Comparison of ENCODE assay signal across 8 cellular contexts in the genomic region with DNA sequence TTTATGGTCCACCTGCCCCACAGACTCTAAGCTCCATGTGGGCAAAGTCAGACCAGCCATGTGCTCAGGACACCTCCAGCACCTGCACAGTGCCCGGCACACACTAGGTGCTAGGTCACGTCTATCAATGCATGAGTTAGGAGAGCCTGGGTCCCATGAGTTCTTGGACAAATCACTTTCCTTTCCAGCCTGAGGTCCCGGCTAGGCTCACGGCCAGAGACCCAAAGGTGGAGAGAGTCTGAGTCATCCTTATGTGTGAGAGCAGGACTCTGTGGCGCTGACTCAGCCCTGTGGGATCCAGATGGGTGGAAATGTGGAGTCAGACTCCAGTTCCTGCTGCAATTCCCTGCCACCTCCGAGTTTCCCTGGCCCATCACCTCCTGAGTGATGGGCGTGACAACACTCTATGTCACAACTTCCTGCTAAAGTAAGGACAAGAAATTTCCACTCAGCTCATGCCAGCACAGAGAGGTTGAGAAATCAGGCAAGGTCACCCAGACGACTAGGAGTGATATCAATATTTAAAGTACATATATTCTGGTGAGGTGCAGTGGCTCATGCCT. TPM values are rescaled to one million over a fixed set of nuclear protein-coding genes. Genes with fewer than 3 reads are reported as not detected.
A peak's percentile ranks its signal among the peaks of the same experiment; 100 is the strongest.
DNase-seq lines count a peak whose midpoint lies in the region; ATAC-seq and TF ChIP-seq lines count a peak whose summit lies in the region.

No MANE protein-coding gene starts in this region.

- ATAC-seq in activated T-cell treated with anti-CD3 and anti-CD28 coated beads, Interleukin-2, amount 50 U/mL, for 4 hours: no peak
- ATAC-seq in activated T-helper 17 cell treated with anti-CD3 and anti-CD28 coated beads, Interleukin-2, amount 50 U/mL, for 72 hours (replicated peaks): peak; percentile 39
- ATAC-seq in heart left ventricle (peak in 3 of 4 donors; percentile 56 to 69 (median 60)), GM18867 (IDR thresholded peaks at IDR 0.05; ENCODE audit: unreplicated experiment) (no peak), HG02642 (IDR thresholded peaks at IDR 0.05; ENCODE audit: poor library complexity, unreplicated experiment) (no peak)
- ATAC-seq in stimulated activated effector memory CD8-positive, alpha-beta T cell treated with anti-CD3 and anti-CD28 coated beads, Interleukin-12 subunit alpha, Interleukin-12 subunit beta, amount 100 ng/mL, for 72 hours: peak; percentile 19

- peak overlapping the region; percentile 42 for H3K27ac Mint-ChIP-seq in activated T-cell treated with anti-CD3 and anti-CD28 coated beads, Interleukin-2, amount 50 U/mL, for 24 hours
- H3K27ac Mint-ChIP-seq in activated T-helper 17 cell treated with anti-CD3 and anti-CD28 coated beads, Interleukin-2, amount 50 U/mL, for 72 hours: peak overlapping the region; percentile 55
- peak overlapping the region; percentile 57 for H3K27ac Mint-ChIP-seq in stimulated activated effector memory CD8-positive, alpha-beta T cell treated with anti-CD3 and anti-CD28 coated beads, Interleukin-12 subunit alpha, Interleukin-12 subunit beta, amount 100 ng/mL, for 72 hours

- 44 to 59% (median 50%) methylated on average over 8 of the region's 8 CpGs for WGBS in heart left ventricle, 4 donors

- DNase-seq in activated T-cell treated with anti-CD3 and anti-CD28 coated beads, Interleukin-2, amount 50 U/mL, for 24 hours: no peak
- DNase-seq in activated T-cell treated with anti-CD3 and anti-CD28 coated beads, Interleukin-2, amount 50 U/mL, for 4 hours: no peak
- DNase-seq in heart left ventricle: peak; percentile 72 to 94 (median 82)
- DNase-seq in stimulated activated effector memory CD8-positive, alpha-beta T cell treated with anti-CD3 and anti-CD28 coated beads, Interleukin-12 subunit alpha, Interleukin-12 subunit beta, amount 100 ng/mL, for 72 hours (ENCODE audit: low spot score in 2 of 2): no peak
- no peak for DNase-seq in NCI-H2081 treated with DMSO at 0.1 percent for 48 hours (lab: John Stamatoyannopoulos, UW)

- peaks cover 12% of the 10 kb centered on the region for H3K36me3 Mint-ChIP-seq in activated T-cell treated with anti-CD3 and anti-CD28 coated beads, Interleukin-2, amount 50 U/mL, for 24 hours (ENCODE audit: low read depth)
- H3K36me3 Mint-ChIP-seq in activated T-cell treated with anti-CD3 and anti-CD28 coated beads, Interleukin-2, amount 50 U/mL, for 4 hours (ENCODE audit: insufficient read depth): no peaks in the 10 kb centered on the region
- H3K36me3 Mint-ChIP-seq in activated T-helper 17 cell treated with anti-CD3 and anti-CD28 coated beads, Interleukin-2, amount 50 U/mL, for 72 hours (ENCODE audit: low read depth): no peaks in the 10 kb centered on the region
- H3K36me3 Mint-ChIP-seq in stimulated activated effector memory CD8-positive, alpha-beta T cell treated with anti-CD3 and anti-CD28 coated beads, Interleukin-12 subunit alpha, Interleukin-12 subunit beta, amount 100 ng/mL, for 72 hours: peaks cover 11% of the 10 kb centered on the region

- no peak overlapping the region for H3K4me3 ChIP-seq in heart left ventricle

- no peaks in the 10 kb centered on the region for H3K9me3 ChIP-seq in heart left ventricle

- peak overlapping the region in 7 of 12 donors; percentile 4 to 55 (median 30) for H3K27ac ChIP-seq in heart left ventricle

- TF ChIP-seq CTCF in heart left ventricle (IDR thresholded peaks at IDR 0.05): no peak

- no peak overlapping the region for H3K4me3 Mint-ChIP-seq in activated T-cell treated with anti-CD3 and anti-CD28 coated beads, Interleukin-2, amount 50 U/mL, for 24 hours
- no peak overlapping the region for H3K4me3 Mint-ChIP-seq in activated T-cell treated with anti-CD3 and anti-CD28 coated beads, Interleukin-2, amount 50 U/mL, for 4 hours
- H3K4me3 Mint-ChIP-seq in activated T-helper 17 cell treated with anti-CD3 and anti-CD28 coated beads, Interleukin-2, amount 50 U/mL, for 72 hours: peak overlapping the region; percentile 74
- H3K4me3 Mint-ChIP-seq in stimulated activated effector memory CD8-positive, alpha-beta T cell treated with anti-CD3 and anti-CD28 coated beads, Interleukin-12 subunit alpha, Interleukin-12 subunit beta, amount 100 ng/mL, for 72 hours: peak overlapping the region; percentile 81

- peaks cover 0 to 5% (median 0%) of the 10 kb centered on the region in 9 donors for H3K27me3 ChIP-seq in heart left ventricle

- H3K9me3 Mint-ChIP-seq in activated T-cell treated with anti-CD3 and anti-CD28 coated beads, Interleukin-2, amount 50 U/mL, for 24 hours: no peaks in the 10 kb centered on the region
- H3K9me3 Mint-ChIP-seq in activated T-cell treated with anti-CD3 and anti-CD28 coated beads, Interleukin-2, amount 50 U/mL, for 4 hours: no peaks in the 10 kb centered on the region
- no peaks in the 10 kb centered on the region for H3K9me3 Mint-ChIP-seq in activated T-helper 17 cell treated with anti-CD3 and anti-CD28 coated beads, Interleukin-2, amount 50 U/mL, for 72 hours
- H3K9me3 Mint-ChIP-seq in stimulated activated effector memory CD8-positive, alpha-beta T cell treated with anti-CD3 and anti-CD28 coated beads, Interleukin-12 subunit alpha, Interleukin-12 subunit beta, amount 100 ng/mL, for 72 hours: no peaks in the 10 kb centered on the region

- peaks cover 57% of the 10 kb centered on the region for H3K4me1 Mint-ChIP-seq in activated T-cell treated with anti-CD3 and anti-CD28 coated beads, Interleukin-2, amount 50 U/mL, for 24 hours (ENCODE audit: low read depth)
- peaks cover 41% of the 10 kb centered on the region for H3K4me1 Mint-ChIP-seq in activated T-cell treated with anti-CD3 and anti-CD28 coated beads, Interleukin-2, amount 50 U/mL, for 4 hours (ENCODE audit: low read depth)
- H3K4me1 Mint-ChIP-seq in activated T-helper 17 cell treated with anti-CD3 and anti-CD28 coated beads, Interleukin-2, amount 50 U/mL, for 72 hours: no peaks in the 10 kb centered on the region
- peaks cover 54% of the 10 kb centered on the region for H3K4me1 Mint-ChIP-seq in stimulated activated effector memory CD8-positive, alpha-beta T cell treated with anti-CD3 and anti-CD28 coated beads, Interleukin-12 subunit alpha, Interleukin-12 subunit beta, amount 100 ng/mL, for 72 hours

- TF ChIP-seq POLR2A in heart left ventricle (IDR thresholded peaks at IDR 0.05): no peak

- peaks cover 7 to 62% (median 43%) of the 10 kb centered on the region in 12 donors for H3K4me1 ChIP-seq in heart left ventricle

- intact Hi-C loops in heart left ventricle (cut with DNase I): loop anchor here in 7 of 10 donors (5.0 kb wide), 4 partner anchors 47 to 182 kb away; a partner anchor contains a TSS

- H3K27me3 Mint-ChIP-seq in activated T-cell treated with anti-CD3 and anti-CD28 coated beads, Interleukin-2, amount 50 U/mL, for 24 hours: peaks cover 10% of the 10 kb centered on the region
- H3K27me3 Mint-ChIP-seq in activated T-cell treated with anti-CD3 and anti-CD28 coated beads, Interleukin-2, amount 50 U/mL, for 4 hours (ENCODE audit: low read depth): peaks cover 2% of the 10 kb centered on the region
- no peaks in the 10 kb centered on the region for H3K27me3 Mint-ChIP-seq in activated T-helper 17 cell treated with anti-CD3 and anti-CD28 coated beads, Interleukin-2, amount 50 U/mL, for 72 hours

- H3K36me3 ChIP-seq in heart left ventricle: peaks cover 0 to 6% (median 0%) of the 10 kb centered on the region in 9 donors

RNA-seq across cellular contexts. Expression of a gene that starts 2.5 kb away (rescaled TPM):
- total RNA-seq in activated T-cell treated with anti-CD3 and anti-CD28 coated beads, Interleukin-2, amount 50 U/mL, for 4 hours: 10 to 100 TPM; 22.0 to 25.7 (median 24.7) TPM
- total RNA-seq in activated T-helper 17 cell treated with anti-CD3 and anti-CD28 coated beads, Interleukin-2, amount 50 U/mL, for 72 hours: 10 to 100 TPM; 19.6 to 19.8 TPM
- 10 to 100 TPM; 28.3 to 66.1 (median 42.6) TPM for total RNA-seq in heart left ventricle
- 10 to 100 TPM; 17.0 to 72.0 TPM for polyA plus RNA-seq in heart left ventricle

RNA-seq across cellular contexts. Expression of a gene that starts 11.2 kb away (rescaled TPM):
- total RNA-seq in activated T-cell treated with anti-CD3 and anti-CD28 coated beads, Interleukin-2, amount 50 U/mL, for 4 hours: 1 to 10 TPM; 2.3 to 3.5 (median 2.8) TPM
- total RNA-seq in activated T-helper 17 cell treated with anti-CD3 and anti-CD28 coated beads, Interleukin-2, amount 50 U/mL, for 72 hours: 1 to 10 TPM; 2.6 to 3.7 TPM
- under 1 TPM in 7 of 9 donors, not detected in 2; 0.33 to 0.77 (median 0.51) TPM for total RNA-seq in heart left ventricle
- polyA plus RNA-seq in heart left ventricle: under 1 TPM; 0.12 to 0.15 TPM

RNA-seq across cellular contexts. Expression of a gene that starts 18.3 kb away (rescaled TPM):
- total RNA-seq in activated T-cell treated with anti-CD3 and anti-CD28 coated beads, Interleukin-2, amount 50 U/mL, for 4 hours: 10 to 100 TPM; 89.6 to 91.5 (median 89.9) TPM
- 10 to 100 TPM; 29.4 to 54.5 TPM for total RNA-seq in activated T-helper 17 cell treated with anti-CD3 and anti-CD28 coated beads, Interleukin-2, amount 50 U/mL, for 72 hours
- 10 to 100 TPM in 7 of 9 donors, 1 to 10 TPM in 2; 7.2 to 19.5 (median 11.7) TPM for total RNA-seq in heart left ventricle
- 10 to 100 TPM; 15.3 to 31.7 TPM for polyA plus RNA-seq in heart left ventricle

RNA-seq across cellular contexts. Expression of a gene that starts 19.9 kb away (rescaled TPM):
- 10 to 100 TPM; 25.9 to 31.5 (median 31.0) TPM for total RNA-seq in activated T-cell treated with anti-CD3 and anti-CD28 coated beads, Interleukin-2, amount 50 U/mL, for 4 hours
- total RNA-seq in activated T-helper 17 cell treated with anti-CD3 and anti-CD28 coated beads, Interleukin-2, amount 50 U/mL, for 72 hours: 100 to 1,000 TPM in 1 of 2 donors, 10 to 100 TPM in 1; 61.7 to 124 TPM
- total RNA-seq in heart left ventricle: 10 to 100 TPM; 28.4 to 75.9 (median 45.6) TPM
- polyA plus RNA-seq in heart left ventricle: 10 to 100 TPM; 35.7 to 37.5 TPM

RNA-seq across cellular contexts. Expression of a gene that starts 41.9 kb away (rescaled TPM):
- 1 to 10 TPM; 3.6 to 6.4 (median 5.0) TPM for total RNA-seq in activated T-cell treated with anti-CD3 and anti-CD28 coated beads, Interleukin-2, amount 50 U/mL, for 4 hours
- total RNA-seq in activated T-helper 17 cell treated with anti-CD3 and anti-CD28 coated beads, Interleukin-2, amount 50 U/mL, for 72 hours: 10 to 100 TPM; 23.2 to 79.0 TPM
- total RNA-seq in heart left ventricle: 100 to 1,000 TPM; 415 to 810 (median 586) TPM
- 1,000 to 10,000 TPM in 1 of 2 donors, 100 to 1,000 TPM in 1; 312 to 1,060 TPM for polyA plus RNA-seq in heart left ventricle

Comparison
In these comparisons a context has a peak if more than half of its experiments do, and no peak if none do; other contexts are left out.
1. DNase-seq: peak in heart left ventricle (5 of 5); none in activated T-cell treated with anti-CD3 and anti-CD28 coated beads, Interleukin-2, amount 50 U/mL, for 24 hours (single experiment), activated T-cell treated with anti-CD3 and anti-CD28 coated beads, Interleukin-2, amount 50 U/mL, for 4 hours (single experiment), stimulated activated effector memory CD8-positive, alpha-beta T cell treated with anti-CD3 and anti-CD28 coated beads, Interleukin-12 subunit alpha, Interleukin-12 subunit beta, amount 100 ng/mL, for 72 hours (0 of 2) and NCI-H2081 treated with DMSO at 0.1 percent for 48 hours (single experiment).
2. H3K4me3 Mint-ChIP-seq: peak in activated T-helper 17 cell treated with anti-CD3 and anti-CD28 coated beads, Interleukin-2, amount 50 U/mL, for 72 hours (single experiment) and stimulated activated effector memory CD8-positive, alpha-beta T cell treated with anti-CD3 and anti-CD28 coated beads, Interleukin-12 subunit alpha, Interleukin-12 subunit beta, amount 100 ng/mL, for 72 hours (single experiment); none in activated T-cell treated with anti-CD3 and anti-CD28 coated beads, Interleukin-2, amount 50 U/mL, for 24 hours (single experiment) and activated T-cell treated with anti-CD3 and anti-CD28 coated beads, Interleukin-2, amount 50 U/mL, for 4 hours (single experiment).
3. ATAC-seq: peak in activated T-helper 17 cell treated with anti-CD3 and anti-CD28 coated beads, Interleukin-2, amount 50 U/mL, for 72 hours (single experiment), heart left ventricle (3 of 4) and stimulated activated effector memory CD8-positive, alpha-beta T cell treated with anti-CD3 and anti-CD28 coated beads, Interleukin-12 subunit alpha, Interleukin-12 subunit beta, amount 100 ng/mL, for 72 hours (single experiment); none in activated T-cell treated with anti-CD3 and anti-CD28 coated beads, Interleukin-2, amount 50 U/mL, for 4 hours (0 of 2), GM18867 (single experiment) and HG02642 (single experiment).
4. Peak in every context shown above with its lines, with median percentiles within 50 percentile points of each other: H3K27ac Mint-ChIP-seq.